1 cellular context compared by ENCODE assay signal in the genomic region with DNA sequence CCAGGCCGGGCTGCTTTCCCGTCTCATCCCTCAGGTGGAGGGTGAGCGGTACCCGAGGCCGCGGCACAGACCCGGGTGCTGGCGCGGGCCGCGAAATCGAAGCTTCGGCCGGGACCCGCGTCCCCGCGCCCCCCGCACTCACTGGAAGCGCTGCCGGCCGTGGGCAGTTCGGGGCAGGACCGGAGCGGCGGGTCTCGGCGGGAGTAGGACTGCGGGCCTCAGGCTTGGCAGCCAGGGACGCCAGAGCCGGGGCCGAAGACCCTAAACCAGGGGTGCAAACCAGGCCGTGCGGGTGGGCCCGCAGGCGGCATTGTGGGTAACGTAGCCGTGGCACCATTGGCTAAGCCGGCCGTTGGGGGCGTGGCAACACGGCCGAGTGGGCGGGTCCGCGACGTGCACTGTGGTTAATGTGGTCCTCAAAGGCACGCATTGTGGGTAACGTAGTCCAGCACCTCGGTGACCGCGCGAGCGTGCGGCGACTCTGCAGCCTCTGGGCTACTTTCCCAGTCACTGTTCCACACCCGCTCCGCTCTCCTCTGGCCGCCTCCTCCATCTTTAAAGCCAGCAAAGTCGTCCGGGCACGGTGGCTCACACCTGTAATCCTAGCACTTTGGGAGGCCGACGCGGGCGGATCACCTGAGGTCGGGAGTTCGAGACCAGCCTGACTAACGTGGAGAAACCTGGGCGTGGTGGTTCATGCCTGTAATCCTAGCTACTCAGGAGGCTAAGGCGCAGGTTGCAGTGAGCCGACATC.
TF ChIP-seq lines count a peak whose summit lies in the region.

Gene ZNF500 (minus strand): TSS at position 288 of the 754 bp plus-strand sequence. CDS start 1,184 bp downstream, outside the sequence.

TF ChIP-seq in HepG2, 621 proteins besides CTCF, POLR2A, EP300 and RAD21 (continued from another document and continues in another):
- TF ChIP-seq AFF4 (CRISPR knock-in tag; IDR thresholded peaks at IDR 0.05) (no peak), MAFG (CRISPR knock-in tag; IDR thresholded peaks at IDR 0.05) (no peak), MTA3 (CRISPR knock-in tag; IDR thresholded peaks at IDR 0.05) (no peak), ZIK1 (CRISPR knock-in tag; IDR thresholded peaks at IDR 0.05; ENCODE audit: borderline replicate concordance, low read depth) (peak; percentile 68; the same call in 1 of the 2 replicates), TP53 (CRISPR knock-in tag; conservative IDR thresholded peaks at IDR 0.05) (peak; percentile 40; the same call in 1 of the 2 replicates), ZZZ3 (CRISPR knock-in tag; IDR thresholded peaks at IDR 0.05; ENCODE audit: borderline replicate concordance) (peak; percentile 75; the same call in 1 of the 2 replicates), HMGXB4 (CRISPR knock-in tag; IDR thresholded peaks at IDR 0.05; ENCODE audit: borderline replicate concordance in 1 of 2, low read depth in 1 of 2) (peak in 1 of 2 experiments; percentile 86; a peak in 3 of 4 replicates), NFIC (IDR thresholded peaks at IDR 0.05; ENCODE audit: low read length) (no peak), SRSF1 (optimal IDR thresholded peaks at IDR 0.05; ENCODE audit: low read depth, low read length) (no peak), TCF7 (IDR thresholded peaks at IDR 0.05; ENCODE audit: low read depth) (no peak), CCAR2 (optimal IDR thresholded peaks at IDR 0.05; ENCODE audit: low read depth, low read length) (no peak), ZNF431 (CRISPR knock-in tag; IDR thresholded peaks at IDR 0.05; ENCODE audit: borderline replicate concordance, low read depth) (0 out of 2 replicates have a peak, but pooled peaks have one; percentile 25), ZNF614 (CRISPR knock-in tag; IDR thresholded peaks at IDR 0.05; ENCODE audit: borderline replicate concordance) (peak; percentile 54; the same call in 1 of the 2 replicates), IKZF1 (IDR thresholded peaks at IDR 0.05) (no peak), KDM2A (CRISPR knock-in tag; IDR thresholded peaks at IDR 0.05; ENCODE audit: borderline replicate concordance, low read depth) (peak; percentile 95), ZBTB8A (CRISPR knock-in tag; IDR thresholded peaks at IDR 0.05; ENCODE audit: borderline replicate concordance, low read depth) (no peak), TRIM24 (CRISPR knock-in tag; IDR thresholded peaks at IDR 0.05) (no peak), ZMAT3 (CRISPR knock-in tag; conservative IDR thresholded peaks at IDR 0.05) (peak; percentile 70; the same call in 1 of the 2 replicates), JUN (CRISPR knock-in tag; IDR thresholded peaks at IDR 0.05) (no peak), ZBTB1 (CRISPR knock-in tag; IDR thresholded peaks at IDR 0.05; ENCODE audit: borderline replicate concordance) (no peak), HMGXB3 (CRISPR knock-in tag; IDR thresholded peaks at IDR 0.05; ENCODE audit: borderline replicate concordance) (peak; percentile 68; the same call in 1 of the 2 replicates), GMEB1 (CRISPR knock-in tag; IDR thresholded peaks at IDR 0.05; ENCODE audit: borderline replicate concordance) (peak; percentile 95), NCOA1 (CRISPR knock-in tag; IDR thresholded peaks at IDR 0.05) (no peak), MATR3 (CRISPR knock-in tag; IDR thresholded peaks at IDR 0.05) (no peak), HNF1A (IDR thresholded peaks at IDR 0.05; ENCODE audit: low read depth) (0 out of 2 replicates have a peak, but pooled peaks have one; percentile 25), HNF1A (CRISPR knock-in tag; IDR thresholded peaks at IDR 0.05; ENCODE audit: borderline replicate concordance) (0 out of 2 replicates have a peak, but pooled peaks have one; percentile 47), ATF7-NPFF (CRISPR knock-in tag; IDR thresholded peaks at IDR 0.05; ENCODE audit: low read depth) (peak; percentile 85), PRDM4 (CRISPR knock-in tag; IDR thresholded peaks at IDR 0.05; ENCODE audit: borderline replicate concordance) (no peak), ZNF83 (CRISPR knock-in tag; IDR thresholded peaks at IDR 0.05; ENCODE audit: borderline replicate concordance) (no peak), HNF4A (CRISPR knock-in tag; IDR thresholded peaks at IDR 0.05) (no peak)
- TF ChIP-seq, protein P1, sequence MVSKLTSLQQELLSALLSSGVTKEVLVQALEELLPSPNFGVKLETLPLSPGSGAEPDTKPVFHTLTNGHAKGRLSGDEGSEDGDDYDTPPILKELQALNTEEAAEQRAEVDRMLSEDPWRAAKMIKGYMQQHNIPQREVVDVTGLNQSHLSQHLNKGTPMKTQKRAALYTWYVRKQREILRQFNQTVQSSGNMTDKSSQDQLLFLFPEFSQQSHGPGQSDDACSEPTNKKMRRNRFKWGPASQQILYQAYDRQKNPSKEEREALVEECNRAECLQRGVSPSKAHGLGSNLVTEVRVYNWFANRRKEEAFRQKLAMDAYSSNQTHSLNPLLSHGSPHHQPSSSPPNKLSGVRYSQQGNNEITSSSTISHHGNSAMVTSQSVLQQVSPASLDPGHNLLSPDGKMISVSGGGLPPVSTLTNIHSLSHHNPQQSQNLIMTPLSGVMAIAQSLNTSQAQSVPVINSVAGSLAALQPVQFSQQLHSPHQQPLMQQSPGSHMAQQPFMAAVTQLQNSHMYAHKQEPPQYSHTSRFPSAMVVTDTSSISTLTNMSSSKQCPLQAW (CRISPR knock-in tag; IDR thresholded peaks at IDR 0.05) = no peak; the same call in 1 of the 2 replicates
